20 cellular contexts compared by ENCODE assay signal in genomic region chr12:49961993-49962764, GRCh38. TPM values are rescaled to one million over a fixed set of nuclear protein-coding genes. Genes with fewer than 3 reads are reported as not detected.
DNase-seq lines count a peak whose midpoint lies in the region; ATAC-seq, FAIRE-seq and TF ChIP-seq lines count a peak whose summit lies in the region.
"Had no signal": no experiment of that assay in that cellular context is flagged by ENCODE, and none has a peak within 500 bp of the region (broad histone marks: within the 10 kb centered on the region; RNA-seq: fewer than 3 reads in every experiment).

No MANE protein-coding gene starts in this region.

- TF ChIP-seq CTCF in A549 (IDR thresholded peaks at IDR 0.05) (no peak), H9 (conservative IDR thresholded peaks at IDR 0.05) (no peak), coronary artery (IDR thresholded peaks at IDR 0.05) (no peak), nephron (IDR thresholded peaks at IDR 0.05; ENCODE audit: unreplicated experiment in 3 of 3) (no peak), spleen (IDR thresholded peaks at IDR 0.05 in 8 of 11, conservative IDR thresholded peaks at IDR 0.05 in 3 of 11) (no peak)

- no peak overlapping the region for H2BK120ac ChIP-seq in H9 (ENCODE audit: low read depth, low read length, poor library complexity, severe bottlenecking)

- intact Hi-C loops in spleen (cut with DNase I; ENCODE audit: low total_unique reads), result no loop called here

- no peaks in the 10 kb centered on the region for H4K20me1 ChIP-seq in H9 (ENCODE audit: control insufficient read depth, insufficient read depth, insufficient read length)

- no peaks in the 10 kb centered on the region for H3K9me3 Mint-ChIP-seq in H9
- H3K9me3 Mint-ChIP-seq in nephron, result peaks cover 3% of the 10 kb centered on the region
- H3K9me3 Mint-ChIP-seq: activated naive CD4-positive, alpha-beta T cell treated with anti-CD3 and anti-CD28 coated beads for 36 hours; naive thymus-derived CD8-positive, alpha-beta T cell had no signal

- H3K14ac ChIP-seq in H9 (ENCODE audit: insufficient read depth, low read length), result no peak overlapping the region

- H3K27me3 ChIP-seq in H9 (ENCODE audit: insufficient read depth, low read length) (peaks cover 12% of the 10 kb centered on the region), spleen (replicated peaks in 1 of 7) (peaks cover 0 to 100% (median 26%) of the 10 kb centered on the region in 7 donors)

- H3K4me2 ChIP-seq in A549 (peak overlapping the region; percentile 57), H9 (ENCODE audit: insufficient read depth, insufficient read length, low read length) (no peak overlapping the region)

- H3K9ac ChIP-seq in H9 (ENCODE audit: extremely low read depth, insufficient read length, low read length), result no peak overlapping the region

- no peak overlapping the region for H3K18ac ChIP-seq in H9 (ENCODE audit: insufficient read length, low read depth, low read length)

- POLR2A ChIA-PET in A549 (lab: Yijun Ruan, JAX), result interaction anchor here (1.0 kb wide), 1 partner anchor 123 kb away, joined by 3 read pairs; the partner anchor contains the start of gene SMARCD1

- H2BK12ac ChIP-seq in H9 (ENCODE audit: insufficient read length, low read depth, low read length), result no peak overlapping the region

- no peak for TF ChIP-seq POLR2A in A549 (IDR thresholded peaks at IDR 0.05; ENCODE audit: low read length)
- no peak for TF ChIP-seq POLR2A in spleen (IDR thresholded peaks at IDR 0.05)

- no peak overlapping the region for H3K4me3 ChIP-seq in A549
- H3K4me3 ChIP-seq in coronary artery, result peak overlapping the region; percentile 68
- H3K4me3 ChIP-seq in spleen, result peak overlapping the region in 1 of 8 donors; percentile 59
- H3K4me3 ChIP-seq: lung had no signal

- H3K36me3 Mint-ChIP-seq in H9 (ENCODE audit: insufficient read depth in 1 of 3, low read depth in 3 of 3) (no peaks in the 10 kb centered on the region; a peak in 1 of 7 replicates), nephron (ENCODE audit: low read depth) (no peaks in the 10 kb centered on the region)

- H3K27me3 Mint-ChIP-seq in H9 (ENCODE audit: low read depth) (peaks cover 86% of the 10 kb centered on the region), nephron (ENCODE audit: low read depth) (peaks cover 89% of the 10 kb centered on the region)

- H4K91ac ChIP-seq in H9 (ENCODE audit: insufficient read length, low read depth, low read length), result no peak overlapping the region

- no peak overlapping the region for H3K23ac ChIP-seq in H9 (ENCODE audit: insufficient read length, low read depth, low read length)

- no peak for DNase-seq in A549 (ENCODE audit: low read depth in 1 of 2, low spot score in 1 of 2)
- peak; percentile 66 for DNase-seq in H9
- DNase-seq in coronary artery (ENCODE audit: low spot score), result no peak
- DNase-seq in T-helper 9 cell, result no peak
- no peak for DNase-seq in spleen
- DNase-seq in OCI-M2 (lab: John Stamatoyannopoulos, UW; ENCODE audit: unreplicated experiment), result no peak
- DNase-seq: activated CD4-positive, alpha-beta T cell treated with anti-CD3 and anti-CD28 coated beads for 48 hours; activated naive CD4-positive, alpha-beta T cell treated with anti-CD3 and anti-CD28 coated beads for 36 hours; gastrocnemius medialis; MM.1S; naive thymus-derived CD8-positive, alpha-beta T cell; NCI-H1930; stimulated activated CD4-positive, alpha-beta T cell treated with anti-CD3 and anti-CD28 coated beads, Interleukin-12 subunit alpha, Interleukin-12 subunit beta, amount 100 ng/mL, for 4 hours; stimulated activated naive CD4-positive, alpha-beta T cell had no signal

- peaks cover 5% of the 10 kb centered on the region for H3K23me2 ChIP-seq in H9 (ENCODE audit: insufficient read length, low read depth, low read length, poor library complexity, severe bottlenecking)

- H3K27ac ChIP-seq in A549 (peak overlapping the region in 1 of 2 experiments; percentile 74; a peak in 3 of 6 replicates), H9 (ENCODE audit: insufficient read length, low read depth, low read length) (no peak overlapping the region), coronary artery (peak overlapping the region in 1 of 2 donors; percentile 11), spleen (no peak overlapping the region)
- H3K27ac ChIP-seq: colonic mucosa, gastrocnemius medialis had no signal

- no peak overlapping the region for H3T11ph ChIP-seq in H9 (ENCODE audit: low read length)

- CTCF ChIA-PET in A549 (lab: Yijun Ruan, JAX), result interaction anchor here (0.9 to 29.8 kb wide), 9 partner anchors 14 to 184 kb away, joined by 3 to 708 read pairs (median 6); partner anchors contain the start of genes AQP2, ASIC1 and SMARCD1

- H3K4me1 Mint-ChIP-seq in H9, result peaks cover 37 to 39% of the 10 kb centered on the region in 2 experiments
- peaks cover 23% of the 10 kb centered on the region for H3K4me1 Mint-ChIP-seq in nephron

- no peak for TF ChIP-seq EP300 in A549 (IDR thresholded peaks at IDR 0.05)

- no peak overlapping the region for H2AK5ac ChIP-seq in H9 (ENCODE audit: insufficient read length, low read length)

- no peak for TF ChIP-seq RAD21 in A549 (conservative IDR thresholded peaks at IDR 0.05 in 1 of 2, IDR thresholded peaks at IDR 0.05 in 1 of 2)

- H3K36me3 ChIP-seq in spleen, result no peaks in the 10 kb centered on the region
- H3K36me3 ChIP-seq: colonic mucosa, gastrocnemius medialis had no signal

- no peak overlapping the region for H2BK5ac ChIP-seq in H9 (ENCODE audit: insufficient read length, low read length)

- H3K9me3 ChIP-seq in A549, result no peaks in the 10 kb centered on the region
- H3K9me3 ChIP-seq in H9 (ENCODE audit: control insufficient read depth, low read depth, low read length), result no peaks in the 10 kb centered on the region
- H3K9me3 ChIP-seq in spleen, result no peaks in the 10 kb centered on the region
- H3K9me3 ChIP-seq: colonic mucosa, gastrocnemius medialis had no signal

- H3K4me3 Mint-ChIP-seq in H9 (peak overlapping the region; percentile 36 to 66; a peak in 3 of 5 replicates), nephron (peak overlapping the region; percentile 55 to 79 (median 67))
- H3K4me3 Mint-ChIP-seq: activated naive CD4-positive, alpha-beta T cell treated with anti-CD3 and anti-CD28 coated beads for 36 hours had no signal

- no peak for FAIRE-seq in A549 (lab: Jason Lieb, UNC)

- no peak overlapping the region for H2BK20ac ChIP-seq in H9 (ENCODE audit: low read depth, low read length, poor library complexity, severe bottlenecking)

- WGBS in A549 (ENCODE audit: missing lambda C conversion rate), result 93% methylated on average over 36 of the region's 37 CpGs
- no CpG with 5 or more reads among the region's 37 CpGs for WGBS in H9 (ENCODE audit: extremely low coverage, insufficient read length, low lambda C conversion rate)
- 54 to 61% (median 58%) methylated on average over 8 to 37 of the region's 37 CpGs for WGBS in spleen, 5 donors

- H3K79me1 ChIP-seq in H9 (ENCODE audit: insufficient read depth, low read depth, low read length, poor library complexity, severe bottlenecking), result no peaks in the 10 kb centered on the region

- no peak overlapping the region for H2AFZ ChIP-seq in H9 (ENCODE audit: low read length)

- no peaks in the 10 kb centered on the region for H3K79me2 ChIP-seq in H9 (ENCODE audit: insufficient read depth, low read length)

- H3K56ac ChIP-seq in H9 (ENCODE audit: insufficient read length, low read depth, low read length), result no peak overlapping the region

- no peak overlapping the region for H2BK15ac ChIP-seq in H9 (ENCODE audit: low read depth, low read length)

- no peak overlapping the region for H4K8ac ChIP-seq in H9 (replicated peaks; ENCODE audit: insufficient read length, low read depth, low read length)

- H4K5ac ChIP-seq in H9 (ENCODE audit: insufficient read length, low read depth, low read length), result no peak overlapping the region

- ATAC-seq in A549 (no peak), HG02610 (IDR thresholded peaks at IDR 0.05; ENCODE audit: unreplicated experiment) (no peak)
- ATAC-seq: gastrocnemius medialis; naive thymus-derived CD8-positive, alpha-beta T cell had no signal

- H3K4me1 ChIP-seq in A549, result peaks cover 30% of the 10 kb centered on the region
- peaks cover 9% of the 10 kb centered on the region; the same call in 1 of the 2 replicates for H3K4me1 ChIP-seq in H9 (ENCODE audit: insufficient read depth, low read length)
- H3K4me1 ChIP-seq in spleen, result peaks cover 4 to 28% (median 14%) of the 10 kb centered on the region in 6 donors

- no peak overlapping the region for H3K4ac ChIP-seq in H9 (ENCODE audit: low read depth, low read length)

- H3K27ac Mint-ChIP-seq in H9, result no peak overlapping the region
- peak overlapping the region in 1 of 3 experiments; percentile 28 for H3K27ac Mint-ChIP-seq in nephron
- H3K27ac Mint-ChIP-seq: activated naive CD4-positive, alpha-beta T cell treated with anti-CD3 and anti-CD28 coated beads for 36 hours; naive thymus-derived CD8-positive, alpha-beta T cell had no signal

RNA-seq across cellular contexts. Expression of gene AQP5, which starts 0.5 kb away (rescaled TPM):
- polyA plus RNA-seq in A549 (2011; rRNA removed), result not detected in 2 replicates
- not detected in 2 replicates for polyA plus RNA-seq in A549 (2012; cell fraction: cytosol; rRNA removed)
- polyA plus RNA-seq in A549 (2012; cell fraction: nucleus; rRNA removed), result not detected in 2 replicates
- not detected in 3 replicates for polyA plus RNA-seq in A549 (2017; fragmentation: RNase III; extraction: RNeasy Plus Mini Kit Qiagen cat#74134 plus additional on column Dnase treatment)
- not detected in 2 replicates for polyA minus RNA-seq in A549 (2011; rRNA and poly(A)+ RNA removed)
- total RNA-seq in H9 (2021), result 2.5 and 2.8 TPM in 2 replicates
- total RNA-seq in spleen, result under 1 TPM in 3 of 7 donors, not detected in 4; 0.26 to 0.46 (median 0.30) TPM
- polyA plus RNA-seq in spleen, result under 1 TPM in 2 of 3 donors, not detected in 1; 0.05 to 0.45 TPM
- total RNA-seq: activated naive CD4-positive, alpha-beta T cell treated with anti-CD3 and anti-CD28 coated beads for 36 hours; colonic mucosa; gastrocnemius medialis; naive thymus-derived CD8-positive, alpha-beta T cell had no signal
- polyA plus RNA-seq: naive thymus-derived CD8-positive, alpha-beta T cell had no signal

RNA-seq across cellular contexts. Expression of gene AQP6, which starts 10.6 kb away (rescaled TPM):
- polyA plus RNA-seq in A549 (2011; rRNA removed), result 0.05 TPM in 1 of 2 replicates, not detected in the other
- polyA plus RNA-seq in A549 (2012; cell fraction: cytosol; rRNA removed), result 0.01 and 0.04 TPM in 2 replicates
- polyA plus RNA-seq in A549 (2012; cell fraction: nucleus; rRNA removed), result 0.06 and 0.24 TPM in 2 replicates
- 0.04 to 0.21 TPM in 2 of 3 replicates, not detected in the other for polyA plus RNA-seq in A549 (2017; fragmentation: RNase III; extraction: RNeasy Plus Mini Kit Qiagen cat#74134 plus additional on column Dnase treatment)
- polyA minus RNA-seq in A549 (2011; rRNA and poly(A)+ RNA removed), result not detected in 2 replicates
- total RNA-seq in H9 (2021), result 0.09 and 0.11 TPM in 2 replicates
- under 1 TPM in 1 of 7 donors, not detected in 6; 0.36 TPM for total RNA-seq in spleen
- under 1 TPM in 1 of 3 donors, not detected in 2; 0.03 TPM for polyA plus RNA-seq in spleen
- total RNA-seq: activated naive CD4-positive, alpha-beta T cell treated with anti-CD3 and anti-CD28 coated beads for 36 hours; colonic mucosa; gastrocnemius medialis; naive thymus-derived CD8-positive, alpha-beta T cell; pulmonary artery endothelial cell had no signal
- polyA plus RNA-seq: naive thymus-derived CD8-positive, alpha-beta T cell had no signal

RNA-seq across cellular contexts. Expression of gene AQP2, which starts 11.6 kb away (rescaled TPM):
- not detected in 2 replicates for polyA plus RNA-seq in A549 (2011; rRNA removed)
- not detected in 2 replicates for polyA plus RNA-seq in A549 (2012; cell fraction: cytosol; rRNA removed)
- not detected in 2 replicates for polyA plus RNA-seq in A549 (2012; cell fraction: nucleus; rRNA removed)
- polyA plus RNA-seq in A549 (2017; fragmentation: RNase III; extraction: RNeasy Plus Mini Kit Qiagen cat#74134 plus additional on column Dnase treatment), result not detected in 3 replicates
- not detected in 2 replicates for polyA minus RNA-seq in A549 (2011; rRNA and poly(A)+ RNA removed)
- total RNA-seq in H9 (2021), result not detected in 2 replicates
- total RNA-seq in spleen, result not detected
- not detected for polyA plus RNA-seq in spleen
- total RNA-seq: activated naive CD4-positive, alpha-beta T cell treated with anti-CD3 and anti-CD28 coated beads for 36 hours; colonic mucosa; gastrocnemius medialis; lung; naive thymus-derived CD8-positive, alpha-beta T cell; pulmonary artery endothelial cell; urinary bladder had no signal
- polyA plus RNA-seq: lung; naive thymus-derived CD8-positive, alpha-beta T cell had no signal

RNA-seq across cellular contexts. Expression of gene FAIM2, which starts 58.5 kb away (rescaled TPM):
- polyA plus RNA-seq in A549 (2011; rRNA removed), result 0.11 and 0.23 TPM in 2 replicates
- not detected in 2 replicates for polyA plus RNA-seq in A549 (2012; cell fraction: cytosol; rRNA removed)
- polyA plus RNA-seq in A549 (2012; cell fraction: nucleus; rRNA removed), result not detected in 2 replicates
- polyA plus RNA-seq in A549 (2017; fragmentation: RNase III; extraction: RNeasy Plus Mini Kit Qiagen cat#74134 plus additional on column Dnase treatment), result not detected in 3 replicates
- 0.15 TPM in 1 of 2 replicates, not detected in the other for polyA minus RNA-seq in A549 (2011; rRNA and poly(A)+ RNA removed)
- total RNA-seq in H9 (2021), result 0.22 and 0.42 TPM in 2 replicates
- 1 to 10 TPM in 4 of 7 donors, under 1 TPM in 2, not detected in 1; 0.09 to 3.2 (median 1.7) TPM for total RNA-seq in spleen
- polyA plus RNA-seq in spleen, result under 1 TPM; 0.04 to 0.19 (median 0.17) TPM
- total RNA-seq: naive thymus-derived CD8-positive, alpha-beta T cell; pulmonary artery endothelial cell had no signal
